ENCODE assay signal across 1 cellular context in genomic region chr16:68370221-68370920, GRCh38.
TF ChIP-seq lines count a peak whose summit lies in the region.

No MANE protein-coding gene starts in this region.

TF ChIP-seq in H1, 55 proteins besides CTCF, POLR2A, EP300 and RAD21 (continued from another document):
- TF ChIP-seq CHD7 (IDR thresholded peaks at IDR 0.05; ENCODE audit: insufficient replicate concordance, low read length) (no peak), JUN (IDR thresholded peaks at IDR 0.05; ENCODE audit: low read depth, low read length) (no peak), SIN3A (conservative IDR thresholded peaks at IDR 0.05 in 1 of 2, IDR thresholded peaks at IDR 0.05 in 1 of 2; ENCODE audit: low read depth in 1 of 2, low read length in 2 of 2) (no peak), USF2 (IDR thresholded peaks at IDR 0.05; ENCODE audit: low read length) (no peak), KDM5A (IDR thresholded peaks at IDR 0.05; ENCODE audit: low read length) (no peak), POLR2AphosphoS5 (IDR thresholded peaks at IDR 0.05; ENCODE audit: low read depth, low read length) (no peak), ATF2 (IDR thresholded peaks at IDR 0.05; ENCODE audit: low read length) (no peak), SP2 (IDR thresholded peaks at IDR 0.05; ENCODE audit: low read length) (no peak), HDAC6 (IDR thresholded peaks at IDR 0.05; ENCODE audit: low read depth, low read length) (no peak), TBP (IDR thresholded peaks at IDR 0.05; ENCODE audit: low read depth, low read length) (no peak), MAX (IDR thresholded peaks at IDR 0.05) (no peak), SP1 (IDR thresholded peaks at IDR 0.05; ENCODE audit: low read depth, low read length) (no peak)
